ENCODE assay signal across 8 cellular contexts in the genomic region with DNA sequence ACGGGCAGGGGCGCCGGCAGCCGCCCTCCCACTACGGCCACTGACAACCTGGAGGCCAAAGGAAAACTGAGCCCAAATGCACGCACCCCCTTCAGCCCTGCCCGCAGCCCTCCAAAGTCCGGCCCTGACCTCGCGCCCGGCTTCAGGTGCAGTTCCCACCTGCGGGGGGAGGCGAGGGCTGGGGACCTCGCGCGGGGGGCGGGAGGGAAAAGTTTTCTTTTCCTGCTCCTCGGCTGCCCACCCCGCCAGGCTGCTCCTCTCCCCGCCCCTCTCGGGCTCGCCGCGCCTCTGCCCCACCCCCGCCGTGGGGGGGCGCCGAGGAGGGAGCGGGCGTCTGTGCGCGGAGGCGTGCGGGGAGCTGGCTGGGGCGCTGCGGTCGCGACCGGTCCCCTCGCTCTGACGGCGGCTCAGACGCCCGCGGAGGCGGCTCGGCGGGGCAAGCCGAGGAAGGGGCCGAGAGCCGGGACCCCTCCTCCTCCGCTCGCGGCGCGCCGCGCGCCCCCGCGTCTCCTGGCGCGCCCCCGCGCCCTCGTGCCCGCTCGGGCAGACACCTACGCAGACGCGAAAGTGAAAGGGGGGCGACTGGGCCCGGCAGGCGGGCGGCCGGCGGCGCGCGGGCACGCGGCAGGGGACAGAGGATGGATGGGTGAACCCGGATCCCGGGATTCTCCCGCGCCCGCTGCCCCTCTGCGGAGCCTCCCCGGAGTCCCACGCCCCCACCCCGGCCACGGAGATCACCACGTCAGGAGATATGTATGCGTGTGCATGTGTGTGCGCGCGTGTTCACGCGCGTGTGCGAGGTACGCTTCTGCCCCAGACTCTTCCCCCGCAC. TPM values are rescaled to one million over a fixed set of nuclear protein-coding genes. Genes with fewer than 3 reads are reported as not detected.
DNase-seq lines count a peak whose midpoint lies in the region; ATAC-seq lines count a peak whose summit lies in the region.

No MANE protein-coding gene starts in this region.

- peak; percentile 78 for DNase-seq in D341Med (ENCODE audit: low spot score)
- peak; percentile 70 for DNase-seq in activated CD4-positive, alpha-beta T cell treated with anti-CD3 and anti-CD28 coated beads, Interleukin-2, amount 50 U/mL, for 1 hour
- DNase-seq in dermis blood vessel endothelial cell, result peak; percentile 76
- DNase-seq in medulla oblongata (ENCODE audit: extremely low spot score), result peak; percentile 60
- peak in 2 of 3 donors; percentile 50 to 55 for DNase-seq in stimulated activated CD4-positive, alpha-beta T cell treated with anti-CD3 and anti-CD28 coated beads, TNF-alpha, amount 100 ng/mL, for 1 hour (ENCODE audit: low read depth in 3 of 3, low spot score in 1 of 3)
- no peak for DNase-seq in NCI-H1092 (lab: John Stamatoyannopoulos, UW)
- no peak for DNase-seq in KG1 (lab: John Stamatoyannopoulos, UW)

- ATAC-seq in HG03175 (IDR thresholded peaks at IDR 0.05; ENCODE audit: unreplicated experiment), result peak; percentile 5

RNA-seq across cellular contexts. Expression of a gene that starts 3.1 kb away (rescaled TPM):
- 9.9 and 12.2 TPM in 2 replicates for total RNA-seq in dermis blood vessel endothelial cell

Comparison
In these comparisons a context has a peak if more than half of its experiments do, and no peak if none do; other contexts are left out.
1. DNase-seq: peak in D341Med (single experiment), activated CD4-positive, alpha-beta T cell treated with anti-CD3 and anti-CD28 coated beads, Interleukin-2, amount 50 U/mL, for 1 hour (single experiment), dermis blood vessel endothelial cell (single experiment), medulla oblongata (single experiment) and stimulated activated CD4-positive, alpha-beta T cell treated with anti-CD3 and anti-CD28 coated beads, TNF-alpha, amount 100 ng/mL, for 1 hour (2 of 3); none in NCI-H1092 (single experiment) and KG1 (single experiment).